ENCODE assay signal across 9 cellular contexts in genomic region chr2:74849228-74849892, GRCh38. TPM values are rescaled to one million over a fixed set of nuclear protein-coding genes. Genes with fewer than 3 reads are reported as not detected.
DNase-seq lines count a peak whose midpoint lies in the region; ATAC-seq, FAIRE-seq and TF ChIP-seq lines count a peak whose summit lies in the region.
"Had no signal": no experiment of that assay in that cellular context is flagged by ENCODE, and none has a peak within 500 bp of the region (broad histone marks: within the 10 kb centered on the region; RNA-seq: fewer than 3 reads in every experiment).

No MANE protein-coding gene starts in this region.

- peak overlapping the region; percentile 86 for H3K4me3 Mint-ChIP-seq in T-helper 2 cell treated with Interferon-gamma antibody and Interleukin-4, amounts not matched to agents 5 μg/mL and 100 μg/mL, for 36 hours

- peak; percentile 31 for DNase-seq in T-helper 2 cell treated with Interferon-gamma antibody and Interleukin-4, amounts not matched to agents 5 μg/mL and 100 μg/mL, for 36 hours (ENCODE audit: low spot score)
- DNase-seq in epithelial cell of prostate (ENCODE audit: low read depth, low spot score) (no peak), pancreas (peak in 1 of 6 donors; percentile 51), HTR-8/SVneo (ENCODE audit: insufficient read length, low spot score) (no peak), hepatic stellate cell (ENCODE audit: low spot score) (no peak)

- H3K4me3 ChIP-seq in BLaER1 treated with 17β-estradiol and CSF1 and Interleukin-3, amounts not matched to agents 10 nM and 100 nM, result peak overlapping the region in 9 of 10 experiments; percentile 38 to 64 (median 47); a peak in 18 of 20 replicates
- H3K4me3 ChIP-seq in pancreas, result no peak overlapping the region

- peak overlapping the region; percentile 87 to 98 (median 95) for H3K4me2 ChIP-seq in BLaER1 treated with 17β-estradiol and CSF1 and Interleukin-3, amounts not matched to agents 10 nM and 100 nM

- H3K27me3 Mint-ChIP-seq in T-helper 2 cell treated with Interferon-gamma antibody and Interleukin-4, amounts not matched to agents 5 μg/mL and 100 μg/mL, for 36 hours (ENCODE audit: low read depth), result no peaks in the 10 kb centered on the region

- peak overlapping the region; percentile 94 for H3K27ac Mint-ChIP-seq in T-helper 2 cell treated with Interferon-gamma antibody and Interleukin-4, amounts not matched to agents 5 μg/mL and 100 μg/mL, for 36 hours

- peaks cover 68 to 94% (median 88%) of the 10 kb centered on the region in 10 experiments for H3K4me1 ChIP-seq in BLaER1 treated with 17β-estradiol and CSF1 and Interleukin-3, amounts not matched to agents 10 nM and 100 nM
- peaks cover 10 to 31% (median 10%) of the 10 kb centered on the region in 3 donors for H3K4me1 ChIP-seq in pancreas

- FAIRE-seq in pancreas (lab: Jason Lieb, UNC) (no peak), HTR-8/SVneo (lab: Jason Lieb, UNC) (no peak)
- FAIRE-seq: G401.6 had no signal

- H3K27me3 ChIP-seq in BLaER1 treated with 17β-estradiol and CSF1 and Interleukin-3, amounts not matched to agents 10 nM and 100 nM, result no peaks in the 10 kb centered on the region
- no peaks in the 10 kb centered on the region for H3K27me3 ChIP-seq in pancreas

- H3K9ac ChIP-seq in BLaER1 treated with 17β-estradiol and CSF1 and Interleukin-3, amounts not matched to agents 10 nM and 100 nM, result peak overlapping the region; percentile 74 to 85 (median 79)

- intact Hi-C loops in pancreas (cut with DNase I), result no loop called here

- TF ChIP-seq CTCF in pancreas (IDR thresholded peaks at IDR 0.05), result no peak

- no peaks in the 10 kb centered on the region for H3K9me3 Mint-ChIP-seq in T-helper 2 cell treated with Interferon-gamma antibody and Interleukin-4, amounts not matched to agents 5 μg/mL and 100 μg/mL, for 36 hours

- 47 to 49% methylated on average over 8 of the region's 8 CpGs for WGBS in pancreas, 2 donors

- peaks cover 57% of the 10 kb centered on the region for H3K4me1 Mint-ChIP-seq in T-helper 2 cell treated with Interferon-gamma antibody and Interleukin-4, amounts not matched to agents 5 μg/mL and 100 μg/mL, for 36 hours (ENCODE audit: low read depth)

- H4K20me1 ChIP-seq in BLaER1 treated with 17β-estradiol and CSF1 and Interleukin-3, amounts not matched to agents 10 nM and 100 nM, result peaks cover 57 to 100% (median 97%) of the 10 kb centered on the region in 11 experiments; a peak in 21 of 22 replicates

- H3K27ac ChIP-seq in BLaER1 treated with 17β-estradiol and CSF1 and Interleukin-3, amounts not matched to agents 10 nM and 100 nM, result peak overlapping the region; percentile 81 to 95 (median 91)
- H3K27ac ChIP-seq in epithelial cell of prostate (peak overlapping the region; percentile 99), pancreas (peak overlapping the region in 2 of 4 donors; percentile 25 to 56)

- H3K9me3 ChIP-seq in BLaER1 treated with 17β-estradiol and CSF1 and Interleukin-3, amounts not matched to agents 10 nM and 100 nM (replicated peaks in 1 of 11), result no peaks in the 10 kb centered on the region
- no peaks in the 10 kb centered on the region for H3K9me3 ChIP-seq in pancreas

- peaks cover 9 to 61% (median 49%) of the 10 kb centered on the region in 11 experiments for H3K36me3 ChIP-seq in BLaER1 treated with 17β-estradiol and CSF1 and Interleukin-3, amounts not matched to agents 10 nM and 100 nM
- H3K36me3 ChIP-seq in pancreas, result no peaks in the 10 kb centered on the region

- ATAC-seq in GM19372 (IDR thresholded peaks at IDR 0.05; ENCODE audit: low read depth, unreplicated experiment) (peak; percentile 93), HG03378 (IDR thresholded peaks at IDR 0.05; ENCODE audit: unreplicated experiment) (peak; percentile 82), pancreas (peak in 3 of 4 donors; percentile 42 to 59 (median 59))

- peaks cover 15% of the 10 kb centered on the region for H3K36me3 Mint-ChIP-seq in T-helper 2 cell treated with Interferon-gamma antibody and Interleukin-4, amounts not matched to agents 5 μg/mL and 100 μg/mL, for 36 hours (ENCODE audit: low read depth)

RNA-seq across cellular contexts. Expression of gene HK2, which starts 15.4 kb away (rescaled TPM):
- 1 to 10 TPM in 5 of 6 donors, under 1 TPM in 1; 0.56 to 8.6 (median 4.4) TPM for total RNA-seq in pancreas
- polyA plus RNA-seq in pancreas, result 1 to 10 TPM in 1 of 2 donors, under 1 TPM in 1; 0.47 to 1.9 TPM

Comparison
In these comparisons a context has a peak if more than half of its experiments do, and no peak if none do; other contexts are left out.
1. H3K4me3 ChIP-seq: peak in BLaER1 treated with 17β-estradiol and CSF1 and Interleukin-3, amounts not matched to agents 10 nM and 100 nM (9 of 10); none in pancreas (0 of 4).
2. Peak in every context shown above with its lines, with median percentiles within 50 percentile points of each other: ATAC-seq.